ENCODE assay signal across 1 cellular context in the genomic region with DNA sequence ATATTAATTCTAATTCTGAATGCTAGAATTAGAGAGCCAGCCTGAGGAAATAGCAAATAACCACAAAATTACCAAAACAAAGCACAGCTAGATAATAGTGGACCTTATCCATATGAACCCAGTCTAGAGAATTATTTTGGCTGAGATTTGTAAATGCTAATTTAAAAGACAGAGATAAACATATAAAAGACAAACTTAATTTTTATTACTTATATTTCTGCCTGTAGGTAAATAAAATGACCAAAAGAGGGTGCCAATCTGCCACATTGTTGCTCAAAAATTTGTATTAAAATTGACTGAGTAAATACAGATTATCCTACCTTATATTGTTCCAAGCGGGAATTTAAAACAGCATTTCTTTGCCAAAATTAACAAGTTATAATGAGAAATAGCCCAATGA.
TF ChIP-seq lines count a peak whose summit lies in the region.

No MANE protein-coding gene starts in this region.

TF ChIP-seq in WTC11, 78 proteins besides CTCF, POLR2A, EP300 and RAD21 (continued from another document):
- TF ChIP-seq, protein P1, sequence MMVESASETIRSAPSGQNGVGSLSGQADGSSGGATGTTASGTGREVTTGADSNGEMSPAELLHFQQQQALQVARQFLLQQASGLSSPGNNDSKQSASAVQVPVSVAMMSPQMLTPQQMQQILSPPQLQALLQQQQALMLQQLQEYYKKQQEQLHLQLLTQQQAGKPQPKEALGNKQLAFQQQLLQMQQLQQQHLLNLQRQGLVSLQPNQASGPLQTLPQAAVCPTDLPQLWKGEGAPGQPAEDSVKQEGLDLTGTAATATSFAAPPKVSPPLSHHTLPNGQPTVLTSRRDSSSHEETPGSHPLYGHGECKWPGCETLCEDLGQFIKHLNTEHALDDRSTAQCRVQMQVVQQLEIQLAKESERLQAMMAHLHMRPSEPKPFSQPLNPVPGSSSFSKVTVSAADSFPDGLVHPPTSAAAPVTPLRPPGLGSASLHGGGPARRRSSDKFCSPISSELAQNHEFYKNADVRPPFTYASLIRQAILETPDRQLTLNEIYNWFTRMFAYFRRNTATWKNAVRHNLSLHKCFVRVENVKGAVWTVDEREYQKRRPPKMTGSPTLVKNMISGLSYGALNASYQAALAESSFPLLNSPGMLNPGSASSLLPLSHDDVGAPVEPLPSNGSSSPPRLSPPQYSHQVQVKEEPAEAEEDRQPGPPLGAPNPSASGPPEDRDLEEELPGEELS (CRISPR knock-in tag; IDR thresholded peaks at IDR 0.05), result no peak
- no peak for TF ChIP-seq ZNF232 (CRISPR knock-in tag; IDR thresholded peaks at IDR 0.05)
